In the genomic region with DNA sequence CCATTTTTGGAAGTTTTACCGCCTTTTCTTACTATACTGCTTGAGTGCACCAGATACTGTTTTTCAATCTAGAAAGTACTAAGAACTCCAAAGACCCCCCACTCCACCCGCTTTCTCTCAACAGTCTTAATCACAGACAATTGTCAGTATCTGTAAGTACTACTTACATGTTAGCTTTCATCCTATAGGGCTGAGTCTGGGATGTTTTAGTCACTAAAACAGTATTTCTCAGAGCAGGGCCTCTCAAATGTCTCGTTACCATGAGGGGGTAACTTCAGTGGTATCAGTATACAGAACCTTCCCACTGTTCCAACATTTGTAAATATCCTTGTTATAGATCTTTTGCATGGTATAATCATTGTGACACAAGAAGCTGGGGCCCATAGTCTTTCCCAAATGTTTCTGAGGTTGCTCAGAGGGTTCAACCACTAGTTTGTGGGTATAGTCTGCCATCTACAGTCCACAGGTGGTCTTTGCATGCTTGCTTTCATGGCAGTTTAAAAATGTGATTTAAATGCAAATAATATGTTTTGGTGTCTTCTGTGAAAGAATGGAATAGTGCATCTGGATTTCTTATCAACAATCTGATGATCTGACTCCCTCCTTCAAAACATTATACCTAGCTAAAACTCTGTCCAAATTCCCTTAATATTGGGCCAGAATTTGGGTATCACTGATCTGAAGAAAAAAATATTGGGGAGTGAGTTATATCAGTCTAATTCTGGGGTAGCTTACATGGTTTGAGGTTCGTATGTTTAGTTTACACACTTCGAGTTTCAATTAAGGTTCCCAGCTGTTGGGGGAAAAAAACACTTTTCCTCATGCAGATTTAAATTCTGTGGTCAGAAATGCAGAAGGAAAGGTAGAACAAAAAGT, we compare ENCODE assay signal across 8 cellular contexts. TPM values are rescaled to one million over a fixed set of nuclear protein-coding genes. Genes with fewer than 3 reads are reported as not detected.
A peak's percentile ranks its signal among the peaks of the same experiment; 100 is the strongest.
DNase-seq lines count a peak whose midpoint lies in the region; ATAC-seq, FAIRE-seq and TF ChIP-seq lines count a peak whose summit lies in the region.

No MANE protein-coding gene starts in this region.

- peak; percentile 71 for DNase-seq in A673 (ENCODE audit: low spot score)
- peak; percentile 71 for DNase-seq in ELR (ENCODE audit: low read depth)
- DNase-seq in IMR-90, result peak; percentile 68
- peak; percentile 27 for DNase-seq in RCC 7860 (ENCODE audit: low spot score)
- peak in 2 of 3 experiments; percentile 5 to 15 for DNase-seq in effector memory CD8-positive, alpha-beta T cell
- peak; percentile 69 for DNase-seq in mesendoderm
- DNase-seq in T-helper 2 cell treated with Interferon-gamma antibody and Interleukin-4, amounts not matched to agents 5 μg/mL and 100 μg/mL, for 36 hours (ENCODE audit: low spot score), result no peak

- no peak overlapping the region for H2AK9ac ChIP-seq in IMR-90 (replicated peaks; ENCODE audit: low read depth, low read length, poor library complexity)

- intact Hi-C loops in A673 (cut with micrococcal nuclease; ENCODE audit: unreplicated experiment), result loop anchor here (1.0 to 5.0 kb wide), 4 partner anchors 46 to 362 kb away; a partner anchor contains a TSS
- intact Hi-C loops in IMR-90 (cut with micrococcal nuclease), result loop anchor here (1.0 to 5.0 kb wide), 5 partner anchors 47 to 605 kb away; no protein-coding TSS in a partner anchor

- H2AK5ac ChIP-seq in IMR-90 (ENCODE audit: low read depth, low read length) (no peak overlapping the region), mesendoderm (ENCODE audit: low read length) (no peak overlapping the region)

- no peak overlapping the region for H3K27ac Mint-ChIP-seq in effector memory CD8-positive, alpha-beta T cell
- no peak overlapping the region for H3K27ac Mint-ChIP-seq in T-helper 2 cell treated with Interferon-gamma antibody and Interleukin-4, amounts not matched to agents 5 μg/mL and 100 μg/mL, for 36 hours

- ATAC-seq in IMR-90 (ENCODE audit: low read depth) (peak; percentile 98), HG02840 (IDR thresholded peaks at IDR 0.05; ENCODE audit: low FRiP score, unreplicated experiment) (no peak)
- peak; percentile 61 for ATAC-seq in effector memory CD8-positive, alpha-beta T cell (replicated peaks)

- H2BK15ac ChIP-seq in IMR-90 (ENCODE audit: low read depth, low read length) (no peak overlapping the region), mesendoderm (replicated peaks; ENCODE audit: low read depth) (no peak overlapping the region)

- H3K18ac ChIP-seq in IMR-90 (ENCODE audit: low read depth, low read length), result no peak overlapping the region
- H3K18ac ChIP-seq in mesendoderm (ENCODE audit: low read length), result no peak overlapping the region

- H3K9ac ChIP-seq in IMR-90 (ENCODE audit: low read depth, low read length) (no peak overlapping the region), mesendoderm (ENCODE audit: low read length) (no peak overlapping the region)

- in situ Hi-C loops in IMR-90 (cut with MboI; ENCODE audit: low sequenced_read_pairs), result no loop called here

- no peak overlapping the region for H2BK120ac ChIP-seq in IMR-90 (ENCODE audit: low read depth, low read length)
- H2BK120ac ChIP-seq in mesendoderm (ENCODE audit: low read depth, low read length), result no peak overlapping the region

- peak; percentile 88 for TF ChIP-seq RAD21 in IMR-90 (IDR thresholded peaks at IDR 0.05; ENCODE audit: low read length)

- H4K91ac ChIP-seq in IMR-90 (ENCODE audit: insufficient read depth, low read depth, low read length), result no peak overlapping the region

- H2BK5ac ChIP-seq in IMR-90 (ENCODE audit: low read depth, low read length, poor library complexity, severe bottlenecking), result no peak overlapping the region
- no peak overlapping the region for H2BK5ac ChIP-seq in mesendoderm (ENCODE audit: low read length)

- H4K5ac ChIP-seq in IMR-90 (ENCODE audit: low read depth, low read length) (no peak overlapping the region), mesendoderm (ENCODE audit: low read length) (no peak overlapping the region)

- peaks cover 22 to 24% of the 10 kb centered on the region in 2 donors for H3K27me3 Mint-ChIP-seq in effector memory CD8-positive, alpha-beta T cell
- H3K27me3 Mint-ChIP-seq in T-helper 2 cell treated with Interferon-gamma antibody and Interleukin-4, amounts not matched to agents 5 μg/mL and 100 μg/mL, for 36 hours (ENCODE audit: low read depth), result peaks cover 19% of the 10 kb centered on the region

- no peaks in the 10 kb centered on the region for H3K36me3 ChIP-seq in A673 (ENCODE audit: insufficient read depth, low read length, poor library complexity, severe bottlenecking)
- H3K36me3 ChIP-seq in IMR-90 (ENCODE audit: control insufficient read depth, insufficient read depth, low read length), result no peaks in the 10 kb centered on the region
- H3K36me3 ChIP-seq in mesendoderm (ENCODE audit: control insufficient read depth, insufficient read depth, low read length), result no peaks in the 10 kb centered on the region

- H3K4me3 ChIP-seq in A673 (ENCODE audit: low read depth, low read length, poor library complexity, severe bottlenecking) (no peak overlapping the region), IMR-90 (ENCODE audit: insufficient read depth, low read depth, low read length) (no peak overlapping the region), mesendoderm (ENCODE audit: low read length) (no peak overlapping the region)

- WGBS in IMR-90 (ENCODE audit: extremely low coverage in 2 of 2, insufficient read length in 1 of 2), 2 experiments, result no CpG with 5 or more reads among the region's 5 CpGs
- no CpG with 5 or more reads among the region's 5 CpGs for WGBS in mesendoderm (ENCODE audit: extremely low coverage, insufficient coverage, low lambda C conversion rate)

- H3K36me3 Mint-ChIP-seq in effector memory CD8-positive, alpha-beta T cell (ENCODE audit: insufficient read depth), result peaks cover 2% of the 10 kb centered on the region
- H3K36me3 Mint-ChIP-seq in T-helper 2 cell treated with Interferon-gamma antibody and Interleukin-4, amounts not matched to agents 5 μg/mL and 100 μg/mL, for 36 hours (ENCODE audit: low read depth), result no peaks in the 10 kb centered on the region

- H3K79me1 ChIP-seq in IMR-90 (ENCODE audit: low read depth in 1 of 2, low read length in 2 of 2) (no peaks in the 10 kb centered on the region), mesendoderm (ENCODE audit: low read length) (no peaks in the 10 kb centered on the region)

- dilution Hi-C loops in IMR-90 (cut with HindIII; ENCODE audit: low sequenced_read_pairs, unreplicated experiment), result no loop called here

- H3K4ac ChIP-seq in IMR-90 (ENCODE audit: low read depth, low read length) (no peak overlapping the region), mesendoderm (ENCODE audit: low read depth, low read length) (no peak overlapping the region)

- H4K8ac ChIP-seq in IMR-90 (ENCODE audit: low read depth in 2 of 2, low read length in 2 of 2) (no peak overlapping the region), mesendoderm (ENCODE audit: low read depth, low read length) (no peak overlapping the region)

- H3K9me3 ChIP-seq in A673 (ENCODE audit: low read depth, low read length, poor library complexity, severe bottlenecking), result no peaks in the 10 kb centered on the region
- H3K9me3 ChIP-seq in IMR-90 (ENCODE audit: control insufficient read depth, insufficient read depth, low read length), result no peaks in the 10 kb centered on the region; the same call in 1 of the 2 replicates

- H2AFZ ChIP-seq in IMR-90 (replicated peaks; ENCODE audit: low read length, poor library complexity), result no peak overlapping the region

- H3K27me3 ChIP-seq in A673 (replicated peaks; ENCODE audit: insufficient read depth, low read depth, low read length, poor library complexity) (no peaks in the 10 kb centered on the region), IMR-90 (ENCODE audit: control insufficient read depth, insufficient read depth, low read length) (peaks cover 2% of the 10 kb centered on the region; the same call in 1 of the 2 replicates), mesendoderm (ENCODE audit: insufficient read depth, low read length, poor library complexity) (no peaks in the 10 kb centered on the region)

- H3K23ac ChIP-seq in IMR-90 (ENCODE audit: low read depth, low read length), result no peak overlapping the region
- no peak overlapping the region for H3K23ac ChIP-seq in mesendoderm (ENCODE audit: low read length)

- TF ChIP-seq CTCF in A673 (conservative IDR thresholded peaks at IDR 0.05; ENCODE audit: low read depth, low read length) (peak; percentile 88), IMR-90 (conservative IDR thresholded peaks at IDR 0.05; ENCODE audit: low read depth, low read length) (peak; percentile 93)

- H3K79me2 ChIP-seq in mesendoderm (ENCODE audit: control insufficient read depth, insufficient read depth, low read length), result no peaks in the 10 kb centered on the region

- H3K9me1 ChIP-seq in IMR-90 (ENCODE audit: insufficient read depth, low read length), result no peaks in the 10 kb centered on the region

- no peak overlapping the region for H2BK20ac ChIP-seq in IMR-90 (ENCODE audit: low read depth, low read length)

- FAIRE-seq in RCC 7860 (lab: Jason Lieb, UNC), result peak; percentile 61

- H3K4me2 ChIP-seq in IMR-90 (ENCODE audit: low read depth, low read length) (no peak overlapping the region), mesendoderm (ENCODE audit: low read length) (no peak overlapping the region)

- no peak overlapping the region for H3K4me3 Mint-ChIP-seq in effector memory CD8-positive, alpha-beta T cell
- H3K4me3 Mint-ChIP-seq in T-helper 2 cell treated with Interferon-gamma antibody and Interleukin-4, amounts not matched to agents 5 μg/mL and 100 μg/mL, for 36 hours, result no peak overlapping the region

- POLR2A ChIA-PET in A673 (lab: Charles Lee; ENCODE audit: low non-redundant PET) (no interaction called here), IMR-90 (lab: Charles Lee; ENCODE audit: unreplicated experiment) (no interaction called here)

- H4K20me1 ChIP-seq in IMR-90 (ENCODE audit: insufficient read depth, low read length), result no peaks in the 10 kb centered on the region

- TF ChIP-seq POLR2A in IMR-90 (IDR thresholded peaks at IDR 0.05; ENCODE audit: low read depth, low read length), result peak; percentile 44; the same call in 1 of the 2 replicates

- H3K4me1 ChIP-seq in A673 (ENCODE audit: insufficient read depth, low read length, poor library complexity, severe bottlenecking) (peaks cover 4% of the 10 kb centered on the region), IMR-90 (ENCODE audit: control insufficient read depth, insufficient read depth, low read length) (no peaks in the 10 kb centered on the region), mesendoderm (ENCODE audit: control insufficient read depth, low read depth, low read length) (no peaks in the 10 kb centered on the region)

- no peak overlapping the region for H3K14ac ChIP-seq in IMR-90 (replicated peaks; ENCODE audit: low read depth, low read length)

- H3K27ac ChIP-seq in A673 (ENCODE audit: low read depth, low read length, poor library complexity, severe bottlenecking) (no peak overlapping the region), IMR-90 (ENCODE audit: insufficient read depth, low read length) (no peak overlapping the region), mesendoderm (ENCODE audit: low read depth, low read length) (no peak overlapping the region)

- no TSS peak for BruUV-seq in A673 (replicated peaks; lab: Mats Ljungman, UMichigan)
- no TSS peak for BruUV-seq in IMR-90 (replicated peaks; lab: Mats Ljungman, UMichigan)

- CTCF ChIA-PET in A673 (lab: Charles Lee) (interaction anchor here (0.6 to 1.2 kb wide), 5 partner anchors 12 to 1504 kb away, joined by 3 to 9 read pairs (median 4); no protein-coding TSS in a partner anchor), IMR-90 (lab: Yijun Ruan, JAX) (interaction anchor here (0.6 to 2.3 kb wide), 14 partner anchors 8 to 384 kb away, joined by 3 to 10 read pairs (median 4); a partner anchor contains a TSS)

- H3K4me1 Mint-ChIP-seq in effector memory CD8-positive, alpha-beta T cell (ENCODE audit: low read depth in 2 of 2), result no peaks in the 10 kb centered on the region
- no peaks in the 10 kb centered on the region for H3K4me1 Mint-ChIP-seq in T-helper 2 cell treated with Interferon-gamma antibody and Interleukin-4, amounts not matched to agents 5 μg/mL and 100 μg/mL, for 36 hours (ENCODE audit: low read depth)

- peaks cover 0 to 3% of the 10 kb centered on the region in 2 donors for H3K9me3 Mint-ChIP-seq in effector memory CD8-positive, alpha-beta T cell
- no peaks in the 10 kb centered on the region for H3K9me3 Mint-ChIP-seq in T-helper 2 cell treated with Interferon-gamma antibody and Interleukin-4, amounts not matched to agents 5 μg/mL and 100 μg/mL, for 36 hours

- H3K56ac ChIP-seq in IMR-90 (ENCODE audit: extremely low read depth, insufficient read depth, low read length) (no peak overlapping the region), mesendoderm (ENCODE audit: low read length) (no peak overlapping the region)

RNA-seq across cellular contexts. Expression of a gene that starts 18.0 kb away (rescaled TPM):
- total RNA-seq in A673 (2021) (45.4 and 46.0 TPM in 2 replicates), IMR-90 (2012; rRNA removed) (48.6 and 67.8 TPM in 2 replicates)
- 13.7 and 16.4 TPM in 2 replicates for polyA plus RNA-seq in IMR-90 (2012; rRNA removed)
- polyA plus RNA-seq in IMR-90 (2012; cell fraction: cytosol; rRNA removed), result 2.6 and 3.2 TPM in 2 replicates
- 3.4 and 28.1 TPM in 2 replicates for polyA plus RNA-seq in IMR-90 (2012; cell fraction: nucleus; rRNA removed; ENCODE audit: low replicate concordance)
- polyA plus RNA-seq in mesendoderm (2013, experiment 1 of 2), result 11.2 TPM
- polyA plus RNA-seq in mesendoderm (2013, experiment 2 of 2), result 10.7 TPM
